Comparison of ENCODE assay signal across 18 cellular contexts in the genomic region with DNA sequence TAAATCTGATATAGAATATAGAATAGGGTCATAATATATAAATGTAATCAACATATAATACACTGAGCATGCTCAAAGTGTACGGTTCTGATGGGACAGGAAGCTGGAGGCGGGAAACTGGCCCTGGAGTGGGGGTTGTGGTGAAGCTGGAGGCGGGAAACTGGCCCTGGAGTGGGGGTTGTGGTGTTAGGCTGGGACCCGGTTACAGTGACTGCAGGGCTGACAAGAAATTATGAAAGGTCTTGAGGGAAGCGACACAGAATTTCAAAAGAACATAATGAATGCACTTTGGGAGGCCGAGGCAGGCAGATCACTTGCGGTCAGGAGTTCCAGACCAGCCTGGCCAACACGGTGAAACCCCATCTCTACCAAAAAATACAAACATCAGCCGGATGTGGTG.
DNase-seq lines count a peak whose midpoint lies in the region; ATAC-seq and TF ChIP-seq lines count a peak whose summit lies in the region.
"Had no signal": no experiment of that assay in that cellular context is flagged by ENCODE, and none has a peak within 500 bp of the region (broad histone marks: within the 10 kb centered on the region; RNA-seq: fewer than 3 reads in every experiment).

No MANE protein-coding gene starts in this region.

- H3K27me3 ChIP-seq in body of pancreas, result no peaks in the 10 kb centered on the region

- no peaks in the 10 kb centered on the region for H3K9me3 ChIP-seq in body of pancreas

- H3K27me3 Mint-ChIP-seq in natural killer cell treated with Interleukin-12 subunit alpha and Interleukin-12 subunit beta and Interleukin-15 and Interleukin-18, amount 100 ng/mL, for 72 hours, result no peaks in the 10 kb centered on the region
- H3K27me3 Mint-ChIP-seq in natural killer cell (ENCODE audit: low read depth in 2 of 2), result no peaks in the 10 kb centered on the region
- H3K27me3 Mint-ChIP-seq in activated T-helper 1 cell treated with anti-CD3 and anti-CD28 coated beads, Interleukin-12 subunit alpha, Interleukin-12 subunit beta, Interleukin-2, Interleukin-4 antibody, amounts not matched to agents 30 ng/mL and 10 ng/mL and 1 ng/mL, durations not matched to agents 14 hours and 24 hours and 36 hours (ENCODE audit: insufficient read depth), result no peaks in the 10 kb centered on the region
- H3K27me3 Mint-ChIP-seq: IgD-negative memory B cell; naive thymus-derived CD8-positive, alpha-beta T cell; progenitor cell of endocrine pancreas had no signal

- DNase-seq in natural killer cell treated with Interleukin-12 subunit alpha and Interleukin-12 subunit beta and Interleukin-15 and Interleukin-18, amount 100 ng/mL, for 72 hours (ENCODE audit: low spot score), result no peak
- DNase-seq in natural killer cell (no peak), Kasumi-1 (lab: John Stamatoyannopoulos, UW) (peak; percentile 8 to 21), body of pancreas (no peak), DMS79 treated with DMSO at 0.1 percent for 48 hours (lab: John Stamatoyannopoulos, UW) (no peak)
- DNase-seq in activated T-helper 1 cell treated with anti-CD3 and anti-CD28 coated beads, Interleukin-12 subunit alpha, Interleukin-12 subunit beta, Interleukin-2, Interleukin-4 antibody, amounts not matched to agents 30 ng/mL and 10 ng/mL and 1 ng/mL, durations not matched to agents 14 hours and 24 hours and 36 hours (ENCODE audit: low spot score), result no peak
- peak; percentile 28 to 86 for DNase-seq in stimulated activated effector memory CD8-positive, alpha-beta T cell treated with anti-CD3 and anti-CD28 coated beads, Interleukin-12 subunit alpha, Interleukin-12 subunit beta, amount 100 ng/mL, for 72 hours (ENCODE audit: low spot score in 2 of 2)
- DNase-seq: caudate nucleus; mesendoderm; naive thymus-derived CD8-positive, alpha-beta T cell; NCI-H1092 treated with DMSO at 0.1 percent for 48 hours; NCI-H510A treated with DMSO at 0.1 percent for 48 hours; SHP77 had no signal

- no peak overlapping the region for H3K4me3 ChIP-seq in body of pancreas

- H3K36me3 Mint-ChIP-seq in natural killer cell treated with Interleukin-12 subunit alpha and Interleukin-12 subunit beta and Interleukin-15 and Interleukin-18, amount 100 ng/mL, for 72 hours, result no peaks in the 10 kb centered on the region
- no peaks in the 10 kb centered on the region for H3K36me3 Mint-ChIP-seq in natural killer cell
- H3K36me3 Mint-ChIP-seq in activated T-helper 1 cell treated with anti-CD3 and anti-CD28 coated beads, Interleukin-12 subunit alpha, Interleukin-12 subunit beta, Interleukin-2, Interleukin-4 antibody, amounts not matched to agents 30 ng/mL and 10 ng/mL and 1 ng/mL, durations not matched to agents 14 hours and 24 hours and 36 hours (ENCODE audit: low read depth), result no peaks in the 10 kb centered on the region
- peaks cover 9% of the 10 kb centered on the region for H3K36me3 Mint-ChIP-seq in stimulated activated effector memory CD8-positive, alpha-beta T cell treated with anti-CD3 and anti-CD28 coated beads, Interleukin-12 subunit alpha, Interleukin-12 subunit beta, amount 100 ng/mL, for 72 hours
- H3K36me3 Mint-ChIP-seq: naive thymus-derived CD8-positive, alpha-beta T cell had no signal

- H3K27ac Mint-ChIP-seq in natural killer cell treated with Interleukin-12 subunit alpha and Interleukin-12 subunit beta and Interleukin-15 and Interleukin-18, amount 100 ng/mL, for 72 hours, result peak overlapping the region; percentile 59 to 63
- no peak overlapping the region for H3K27ac Mint-ChIP-seq in natural killer cell
- H3K27ac Mint-ChIP-seq in activated T-helper 1 cell treated with anti-CD3 and anti-CD28 coated beads, Interleukin-12 subunit alpha, Interleukin-12 subunit beta, Interleukin-2, Interleukin-4 antibody, amounts not matched to agents 30 ng/mL and 10 ng/mL and 1 ng/mL, durations not matched to agents 14 hours and 24 hours and 36 hours, result peak overlapping the region; percentile 52
- peak overlapping the region; percentile 65 for H3K27ac Mint-ChIP-seq in stimulated activated effector memory CD8-positive, alpha-beta T cell treated with anti-CD3 and anti-CD28 coated beads, Interleukin-12 subunit alpha, Interleukin-12 subunit beta, amount 100 ng/mL, for 72 hours

- intact Hi-C loops in natural killer cell (cut with micrococcal nuclease) (no loop called here), body of pancreas (cut with DNase I) (loop anchor here (5.0 kb wide), 1 partner anchor 35 kb away; no protein-coding TSS in a partner anchor)
- intact Hi-C loops in activated T-helper 1 cell treated with anti-CD3 and anti-CD28 coated beads, Interleukin-12 subunit alpha, Interleukin-12 subunit beta, Interleukin-2, Interleukin-4 antibody, amounts not matched to agents 30 ng/mL and 10 ng/mL and 1 ng/mL, durations not matched to agents 14 hours and 24 hours and 36 hours (cut with micrococcal nuclease), result no loop called here

- H3K4me1 Mint-ChIP-seq in natural killer cell treated with Interleukin-12 subunit alpha and Interleukin-12 subunit beta and Interleukin-15 and Interleukin-18, amount 100 ng/mL, for 72 hours (ENCODE audit: low read depth in 2 of 2), result peaks cover 23 to 36% of the 10 kb centered on the region in 2 donors
- H3K4me1 Mint-ChIP-seq in natural killer cell, result peaks cover 0 to 6% of the 10 kb centered on the region in 2 donors
- peaks cover 38% of the 10 kb centered on the region for H3K4me1 Mint-ChIP-seq in activated T-helper 1 cell treated with anti-CD3 and anti-CD28 coated beads, Interleukin-12 subunit alpha, Interleukin-12 subunit beta, Interleukin-2, Interleukin-4 antibody, amounts not matched to agents 30 ng/mL and 10 ng/mL and 1 ng/mL, durations not matched to agents 14 hours and 24 hours and 36 hours (ENCODE audit: low read depth)
- peaks cover 45% of the 10 kb centered on the region for H3K4me1 Mint-ChIP-seq in stimulated activated effector memory CD8-positive, alpha-beta T cell treated with anti-CD3 and anti-CD28 coated beads, Interleukin-12 subunit alpha, Interleukin-12 subunit beta, amount 100 ng/mL, for 72 hours

- TF ChIP-seq CTCF in natural killer cell (IDR thresholded peaks at IDR 0.05), result no peak
- TF ChIP-seq CTCF in body of pancreas (IDR thresholded peaks at IDR 0.05), result no peak

- H3K36me3 ChIP-seq in body of pancreas (replicated peaks in 1 of 2; ENCODE audit: insufficient read depth in 1 of 2, low read depth in 2 of 2), result no peaks in the 10 kb centered on the region

- TF ChIP-seq POLR2A in body of pancreas (IDR thresholded peaks at IDR 0.05), result no peak

- no peaks in the 10 kb centered on the region for H3K9me3 Mint-ChIP-seq in natural killer cell treated with Interleukin-12 subunit alpha and Interleukin-12 subunit beta and Interleukin-15 and Interleukin-18, amount 100 ng/mL, for 72 hours
- no peaks in the 10 kb centered on the region for H3K9me3 Mint-ChIP-seq in natural killer cell
- H3K9me3 Mint-ChIP-seq in activated T-helper 1 cell treated with anti-CD3 and anti-CD28 coated beads, Interleukin-12 subunit alpha, Interleukin-12 subunit beta, Interleukin-2, Interleukin-4 antibody, amounts not matched to agents 30 ng/mL and 10 ng/mL and 1 ng/mL, durations not matched to agents 14 hours and 24 hours and 36 hours, result no peaks in the 10 kb centered on the region
- peaks cover 2% of the 10 kb centered on the region for H3K9me3 Mint-ChIP-seq in stimulated activated effector memory CD8-positive, alpha-beta T cell treated with anti-CD3 and anti-CD28 coated beads, Interleukin-12 subunit alpha, Interleukin-12 subunit beta, amount 100 ng/mL, for 72 hours
- H3K9me3 Mint-ChIP-seq: IgD-negative memory B cell had no signal

- 84 to 85% methylated on average over 9 of the region's 9 CpGs for WGBS in body of pancreas, 2 donors

- H3K4me1 ChIP-seq in body of pancreas, result peaks cover 61% of the 10 kb centered on the region

- H3K27ac ChIP-seq in body of pancreas, result no peak overlapping the region
- H3K27ac ChIP-seq: HL-60 had no signal

- peak overlapping the region; percentile 57 for H3K4me3 Mint-ChIP-seq in natural killer cell treated with Interleukin-12 subunit alpha and Interleukin-12 subunit beta and Interleukin-15 and Interleukin-18, amount 100 ng/mL, for 72 hours
- no peak overlapping the region for H3K4me3 Mint-ChIP-seq in natural killer cell
- H3K4me3 Mint-ChIP-seq in activated T-helper 1 cell treated with anti-CD3 and anti-CD28 coated beads, Interleukin-12 subunit alpha, Interleukin-12 subunit beta, Interleukin-2, Interleukin-4 antibody, amounts not matched to agents 30 ng/mL and 10 ng/mL and 1 ng/mL, durations not matched to agents 14 hours and 24 hours and 36 hours, result peak overlapping the region; percentile 33
- H3K4me3 Mint-ChIP-seq in stimulated activated effector memory CD8-positive, alpha-beta T cell treated with anti-CD3 and anti-CD28 coated beads, Interleukin-12 subunit alpha, Interleukin-12 subunit beta, amount 100 ng/mL, for 72 hours, result peak overlapping the region; percentile 22
- H3K4me3 Mint-ChIP-seq: naive thymus-derived CD8-positive, alpha-beta T cell had no signal

- peak; percentile 74 to 90 for ATAC-seq in natural killer cell treated with Interleukin-12 subunit alpha and Interleukin-12 subunit beta and Interleukin-15 and Interleukin-18, amount 100 ng/mL, for 72 hours
- ATAC-seq in natural killer cell (no peak), body of pancreas (no peak)
- ATAC-seq in stimulated activated effector memory CD8-positive, alpha-beta T cell treated with anti-CD3 and anti-CD28 coated beads, Interleukin-12 subunit alpha, Interleukin-12 subunit beta, amount 100 ng/mL, for 72 hours, result peak; percentile 94
- ATAC-seq: esophagus mucosa; HCT116; naive thymus-derived CD8-positive, alpha-beta T cell had no signal

Comparison
In these comparisons a context has a peak if more than half of its experiments do, and no peak if none do; other contexts are left out.
1. ATAC-seq: peak in natural killer cell treated with Interleukin-12 subunit alpha and Interleukin-12 subunit beta and Interleukin-15 and Interleukin-18, amount 100 ng/mL, for 72 hours (2 of 2) and stimulated activated effector memory CD8-positive, alpha-beta T cell treated with anti-CD3 and anti-CD28 coated beads, Interleukin-12 subunit alpha, Interleukin-12 subunit beta, amount 100 ng/mL, for 72 hours (single experiment); none in natural killer cell (0 of 3) and body of pancreas (single experiment).
2. H3K27ac Mint-ChIP-seq: peak in natural killer cell treated with Interleukin-12 subunit alpha and Interleukin-12 subunit beta and Interleukin-15 and Interleukin-18, amount 100 ng/mL, for 72 hours (2 of 2), activated T-helper 1 cell treated with anti-CD3 and anti-CD28 coated beads, Interleukin-12 subunit alpha, Interleukin-12 subunit beta, Interleukin-2, Interleukin-4 antibody, amounts not matched to agents 30 ng/mL and 10 ng/mL and 1 ng/mL, durations not matched to agents 14 hours and 24 hours and 36 hours (single experiment) and stimulated activated effector memory CD8-positive, alpha-beta T cell treated with anti-CD3 and anti-CD28 coated beads, Interleukin-12 subunit alpha, Interleukin-12 subunit beta, amount 100 ng/mL, for 72 hours (single experiment); none in natural killer cell (0 of 2).
3. DNase-seq: peak in Kasumi-1 (2 of 2) and stimulated activated effector memory CD8-positive, alpha-beta T cell treated with anti-CD3 and anti-CD28 coated beads, Interleukin-12 subunit alpha, Interleukin-12 subunit beta, amount 100 ng/mL, for 72 hours (2 of 2); none in natural killer cell treated with Interleukin-12 subunit alpha and Interleukin-12 subunit beta and Interleukin-15 and Interleukin-18, amount 100 ng/mL, for 72 hours (single experiment), natural killer cell (single experiment), activated T-helper 1 cell treated with anti-CD3 and anti-CD28 coated beads, Interleukin-12 subunit alpha, Interleukin-12 subunit beta, Interleukin-2, Interleukin-4 antibody, amounts not matched to agents 30 ng/mL and 10 ng/mL and 1 ng/mL, durations not matched to agents 14 hours and 24 hours and 36 hours (single experiment), body of pancreas (0 of 4) and DMS79 treated with DMSO at 0.1 percent for 48 hours (single experiment).